Comparison of ENCODE assay signal across 15 cellular contexts in genomic region chr12:131897875-131898274, GRCh38. TPM values are rescaled to one million over a fixed set of nuclear protein-coding genes. Genes with fewer than 3 reads are reported as not detected.
DNase-seq lines count a peak whose midpoint lies in the region; ATAC-seq and TF ChIP-seq lines count a peak whose summit lies in the region.
"Had no signal": no experiment of that assay in that cellular context is flagged by ENCODE, and none has a peak within 500 bp of the region (broad histone marks: within the 10 kb centered on the region; RNA-seq: fewer than 3 reads in every experiment).

No MANE protein-coding gene starts in this region.

- peak overlapping the region; percentile 5 for H3K9ac ChIP-seq in mesenchymal stem cell (ENCODE audit: low read length)
- H3K9ac ChIP-seq: SK-N-SH had no signal

- H3K4me1 Mint-ChIP-seq in T-cell = peaks cover 21 to 32% (median 28%) of the 10 kb centered on the region in 3 donors
- H3K4me1 Mint-ChIP-seq in stimulated activated effector memory CD8-positive, alpha-beta T cell treated with anti-CD3 and anti-CD28 coated beads, Interleukin-12 subunit alpha, Interleukin-12 subunit beta, amount 100 ng/mL, for 72 hours = peaks cover 18% of the 10 kb centered on the region
- H3K4me1 Mint-ChIP-seq in activated CD4-positive, alpha-beta T cell treated with anti-CD3 and anti-CD28 coated beads for 36 hours = peaks cover 12% of the 10 kb centered on the region

- H3K14ac ChIP-seq in mesenchymal stem cell (ENCODE audit: low read length in 2 of 2) = no peak overlapping the region

- H2BK15ac ChIP-seq in mesenchymal stem cell (ENCODE audit: low read depth, poor library complexity, severe bottlenecking) = no peak overlapping the region

- ATAC-seq in T-cell (replicated peaks in 1 of 4) = no peak
- ATAC-seq in stimulated activated effector memory CD8-positive, alpha-beta T cell treated with anti-CD3 and anti-CD28 coated beads, Interleukin-12 subunit alpha, Interleukin-12 subunit beta, amount 100 ng/mL, for 72 hours = no peak
- ATAC-seq in activated CD4-positive, alpha-beta T cell treated with anti-CD3 and anti-CD28 coated beads for 36 hours = no peak
- ATAC-seq: HCT116, PC-3 had no signal

- CTCF ChIA-PET in T-cell (lab: Charles Lee) = no interaction called here
- CTCF ChIA-PET in activated CD4-positive, alpha-beta T cell treated with anti-CD3 and anti-CD28 coated beads for 36 hours (lab: Charles Lee) = no interaction called here

- H3K27me3 Mint-ChIP-seq in T-cell = no peaks in the 10 kb centered on the region
- no peaks in the 10 kb centered on the region for H3K27me3 Mint-ChIP-seq in activated CD4-positive, alpha-beta T cell treated with anti-CD3 and anti-CD28 coated beads for 36 hours

- peak overlapping the region; percentile 9 to 88 (median 47) for H3K4me3 Mint-ChIP-seq in T-cell
- peak overlapping the region; percentile 80 for H3K4me3 Mint-ChIP-seq in stimulated activated effector memory CD8-positive, alpha-beta T cell treated with anti-CD3 and anti-CD28 coated beads, Interleukin-12 subunit alpha, Interleukin-12 subunit beta, amount 100 ng/mL, for 72 hours
- no peak overlapping the region for H3K4me3 Mint-ChIP-seq in activated CD4-positive, alpha-beta T cell treated with anti-CD3 and anti-CD28 coated beads for 36 hours

- intact Hi-C loops in activated CD4-positive, alpha-beta T cell treated with anti-CD3 and anti-CD28 coated beads for 36 hours (cut with DNase I, micrococcal nuclease) = no loop called here

- H2BK120ac ChIP-seq in mesenchymal stem cell (ENCODE audit: low read depth, low read length) = no peak overlapping the region

- no peak overlapping the region for H2AFZ ChIP-seq in mesenchymal stem cell (ENCODE audit: low read depth, low read length)

- H2BK12ac ChIP-seq in mesenchymal stem cell (ENCODE audit: low read length in 2 of 2) = no peak overlapping the region

- peaks cover 48% of the 10 kb centered on the region for H3K79me1 ChIP-seq in mesenchymal stem cell (replicated peaks; ENCODE audit: low read length, poor library complexity, severe bottlenecking)

- no peaks in the 10 kb centered on the region for H3K9me3 ChIP-seq in mesenchymal stem cell (ENCODE audit: control insufficient read depth, low read length)
- H3K9me3 ChIP-seq: SK-N-SH had no signal

- H4K91ac ChIP-seq in mesenchymal stem cell (ENCODE audit: low read length) = no peak overlapping the region

- H4K8ac ChIP-seq in mesenchymal stem cell (ENCODE audit: low read length) = no peak overlapping the region

- H2AK5ac ChIP-seq in mesenchymal stem cell (ENCODE audit: low read length, severe bottlenecking) = peak overlapping the region; percentile 2

- no peak overlapping the region for H3K4me3 ChIP-seq in mesenchymal stem cell (ENCODE audit: insufficient read depth in 1 of 2, low read depth in 1 of 2, low read length in 2 of 2)
- H3K4me3 ChIP-seq in coronary artery = no peak overlapping the region

- no peaks in the 10 kb centered on the region for H3K27me3 ChIP-seq in mesenchymal stem cell (ENCODE audit: control insufficient read depth in 1 of 2, insufficient read depth in 1 of 2, low read length in 2 of 2)

- peaks cover 15 to 49% of the 10 kb centered on the region in 2 experiments for H3K36me3 ChIP-seq in mesenchymal stem cell (ENCODE audit: control insufficient read depth in 1 of 2, insufficient read depth in 2 of 2, low read depth in 1 of 2, low read length in 2 of 2)

- H3K23ac ChIP-seq in mesenchymal stem cell (ENCODE audit: low read length in 2 of 2) = no peak overlapping the region

- H3K4me1 ChIP-seq in mesenchymal stem cell (ENCODE audit: control insufficient read depth, insufficient read depth, low read depth, low read length) = peaks cover 39% of the 10 kb centered on the region

- POLR2A ChIA-PET in T-cell (lab: Charles Lee) = no interaction called here
- POLR2A ChIA-PET in activated CD4-positive, alpha-beta T cell treated with anti-CD3 and anti-CD28 coated beads for 36 hours (lab: Charles Lee) = no interaction called here

- H3K4ac ChIP-seq in mesenchymal stem cell (ENCODE audit: low read depth in 1 of 2, low read length in 2 of 2) = no peak overlapping the region

- peak; percentile 50 for DNase-seq in activated effector memory CD4-positive, alpha-beta T cell treated with anti-CD3 and anti-CD28 coated beads, Interleukin-2, amount 50 U/mL, for 16 hours
- DNase-seq in activated effector memory CD4-positive, alpha-beta T cell treated with Interleukin-2 at 50 U/mL for 16 hours = no peak
- DNase-seq in T-cell = no peak
- DNase-seq in mesenchymal stem cell = no peak
- no peak for DNase-seq in stimulated activated effector memory CD8-positive, alpha-beta T cell treated with anti-CD3 and anti-CD28 coated beads, Interleukin-12 subunit alpha, Interleukin-12 subunit beta, amount 100 ng/mL, for 72 hours (ENCODE audit: low spot score in 2 of 2)
- DNase-seq in NCI-H2029 (lab: John Stamatoyannopoulos, UW) = no peak
- no peak for DNase-seq in coronary artery (ENCODE audit: low spot score)
- DNase-seq in activated CD4-positive, alpha-beta T cell treated with anti-CD3 and anti-CD28 coated beads for 36 hours = no peak
- DNase-seq: COR-L47, GF-D8, NCI-H187, NCI-H526, PC-3, SK-N-SH had no signal

- WGBS in mesenchymal stem cell = 91% methylated on average over 9 of the region's 9 CpGs

- H3K27ac Mint-ChIP-seq in T-cell = no peak overlapping the region
- peak overlapping the region; percentile 76 for H3K27ac Mint-ChIP-seq in stimulated activated effector memory CD8-positive, alpha-beta T cell treated with anti-CD3 and anti-CD28 coated beads, Interleukin-12 subunit alpha, Interleukin-12 subunit beta, amount 100 ng/mL, for 72 hours
- no peak overlapping the region for H3K27ac Mint-ChIP-seq in activated CD4-positive, alpha-beta T cell treated with anti-CD3 and anti-CD28 coated beads for 36 hours

- no peaks in the 10 kb centered on the region for H3K36me3 Mint-ChIP-seq in T-cell
- H3K36me3 Mint-ChIP-seq in stimulated activated effector memory CD8-positive, alpha-beta T cell treated with anti-CD3 and anti-CD28 coated beads, Interleukin-12 subunit alpha, Interleukin-12 subunit beta, amount 100 ng/mL, for 72 hours = peaks cover 24% of the 10 kb centered on the region
- H3K36me3 Mint-ChIP-seq in activated CD4-positive, alpha-beta T cell treated with anti-CD3 and anti-CD28 coated beads for 36 hours (ENCODE audit: low read depth) = peaks cover 5% of the 10 kb centered on the region

- no peak for TF ChIP-seq CTCF in coronary artery (IDR thresholded peaks at IDR 0.05)

- no peak overlapping the region for H3K4me2 ChIP-seq in mesenchymal stem cell (ENCODE audit: low read length, poor library complexity, severe bottlenecking)
- H3K4me2 ChIP-seq: SK-N-SH had no signal

- H3K18ac ChIP-seq in mesenchymal stem cell (ENCODE audit: low read depth in 1 of 2, low read length in 2 of 2) = no peak overlapping the region

- no peak overlapping the region for H3K27ac ChIP-seq in mesenchymal stem cell (ENCODE audit: low read length, poor library complexity, severe bottlenecking)
- H3K27ac ChIP-seq in coronary artery = peak overlapping the region in 1 of 2 donors; percentile 8

- no peak overlapping the region for H2BK5ac ChIP-seq in mesenchymal stem cell (ENCODE audit: low read depth, low read length, poor library complexity, severe bottlenecking)

- H3K9me3 Mint-ChIP-seq in T-cell = no peaks in the 10 kb centered on the region
- no peaks in the 10 kb centered on the region for H3K9me3 Mint-ChIP-seq in stimulated activated effector memory CD8-positive, alpha-beta T cell treated with anti-CD3 and anti-CD28 coated beads, Interleukin-12 subunit alpha, Interleukin-12 subunit beta, amount 100 ng/mL, for 72 hours
- no peaks in the 10 kb centered on the region for H3K9me3 Mint-ChIP-seq in activated CD4-positive, alpha-beta T cell treated with anti-CD3 and anti-CD28 coated beads for 36 hours (ENCODE audit: low read depth)

RNA-seq across cellular contexts. Expression of gene ULK1, which starts 3.5 kb away (rescaled TPM):
- 10 to 100 TPM; 53.3 to 89.6 (median 57.8) TPM for total RNA-seq in T-cell
- 18.5 TPM for polyA plus RNA-seq in mesenchymal stem cell (2013, experiment 1 of 2)
- polyA plus RNA-seq in mesenchymal stem cell (2013, experiment 2 of 2) = 17.7 TPM
- 10 to 100 TPM; 12.9 to 14.4 TPM for total RNA-seq in activated CD4-positive, alpha-beta T cell treated with anti-CD3 and anti-CD28 coated beads for 36 hours

RNA-seq across cellular contexts. Expression of gene PUS1, which starts 31.2 kb away (rescaled TPM):
- 10 to 100 TPM; 27.8 to 71.4 (median 66.5) TPM for total RNA-seq in T-cell
- polyA plus RNA-seq in mesenchymal stem cell (2013, experiment 1 of 2) = 10.5 TPM
- polyA plus RNA-seq in mesenchymal stem cell (2013, experiment 2 of 2) = 10.3 TPM
- total RNA-seq in activated CD4-positive, alpha-beta T cell treated with anti-CD3 and anti-CD28 coated beads for 36 hours = 10 to 100 TPM; 37.8 to 56.5 TPM

RNA-seq across cellular contexts. Expression of gene EP400, which starts 51.9 kb away (rescaled TPM):
- 10 to 100 TPM; 75.7 to 84.3 (median 79.2) TPM for total RNA-seq in T-cell
- polyA plus RNA-seq in mesenchymal stem cell (2013, experiment 1 of 2) = 12.8 TPM
- polyA plus RNA-seq in mesenchymal stem cell (2013, experiment 2 of 2) = 11.6 TPM
- 10 to 100 TPM; 46.4 to 51.3 TPM for total RNA-seq in activated CD4-positive, alpha-beta T cell treated with anti-CD3 and anti-CD28 coated beads for 36 hours
